20 cellular contexts compared by ENCODE assay signal in the genomic region with DNA sequence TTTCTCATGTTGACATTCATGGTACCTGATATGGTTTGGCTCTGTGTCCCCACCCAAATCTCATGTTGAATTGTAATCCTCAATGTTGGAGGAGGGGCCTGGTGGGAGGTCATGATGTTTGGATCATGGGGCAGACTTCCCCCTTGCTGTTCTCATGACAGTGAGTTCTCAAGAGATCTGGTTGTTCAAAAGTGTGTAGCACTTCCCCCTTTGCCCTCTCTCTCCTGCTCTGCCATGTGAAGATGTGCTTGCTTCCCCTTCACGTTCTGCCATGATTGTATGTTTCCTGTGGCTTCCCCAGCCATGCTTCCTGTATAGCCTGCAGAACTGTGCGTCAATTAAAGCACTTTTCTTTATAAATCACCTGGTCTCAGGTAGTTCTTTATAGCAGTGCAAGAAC.
A peak's percentile ranks its signal among the peaks of the same experiment; 100 is the strongest.
DNase-seq lines count a peak whose midpoint lies in the region; ATAC-seq and TF ChIP-seq lines count a peak whose summit lies in the region.
"Had no signal": no experiment of that assay in that cellular context is flagged by ENCODE, and none has a peak within 500 bp of the region (broad histone marks: within the 10 kb centered on the region; RNA-seq: fewer than 3 reads in every experiment).

No MANE protein-coding gene starts in this region.

- no peaks in the 10 kb centered on the region for H3K9me3 Mint-ChIP-seq in memory B cell
- H3K9me3 Mint-ChIP-seq: CD4-positive, alpha-beta memory T cell had no signal

- peaks cover 29% of the 10 kb centered on the region for H3K4me1 Mint-ChIP-seq in memory B cell

- H3K27ac Mint-ChIP-seq in memory B cell = peak overlapping the region; percentile 39

- peak overlapping the region; percentile 0 for H3K4me3 Mint-ChIP-seq in memory B cell

- peak; percentile 29 for DNase-seq in NOMO-1 treated with DMSO at 0.1 percent for 48 hours (lab: John Stamatoyannopoulos, UW; ENCODE audit: unreplicated experiment)
- no peak for DNase-seq in NOMO-1 treated with dmso at 0.1 percent for 144 hours (lab: John Stamatoyannopoulos, UW; ENCODE audit: unreplicated experiment)
- DNase-seq in GM12865 (ENCODE audit: low read depth) = peak; percentile 56
- peak; percentile 60 for DNase-seq in SKM-1 treated with dmso at 0.1 percent for 144 hours (lab: John Stamatoyannopoulos, UW; ENCODE audit: unreplicated experiment)
- no peak for DNase-seq in memory B cell (ENCODE audit: low spot score in 2 of 2)
- DNase-seq in germinal center (ENCODE audit: low spot score) = no peak
- DNase-seq in GM19238 (ENCODE audit: insufficient read length, low spot score) = no peak
- DNase-seq: activated CD4-positive, CD25-positive, alpha-beta regulatory T cell; CD4-positive, alpha-beta memory T cell; central memory CD4-positive, alpha-beta T cell; effector memory CD4-positive, alpha-beta T cell; IMR-90; NCI-H1417; NCI-H226; sigmoid colon; SK-N-SH; stimulated activated CD4-positive, alpha-beta T cell treated with anti-CD3 and anti-CD28 coated beads, Interleukin-2, amount 100 ng/mL, for 48 hours had no signal

- no peak for ATAC-seq in memory B cell (ENCODE audit: low read depth)
- no peak for ATAC-seq in HG03196 (IDR thresholded peaks at IDR 0.05; ENCODE audit: unreplicated experiment)

- H3K27me3 Mint-ChIP-seq in memory B cell = no peaks in the 10 kb centered on the region
- H3K27me3 Mint-ChIP-seq: CD4-positive, alpha-beta memory T cell had no signal

- peak overlapping the region; percentile 80 for H3K4me3 ChIP-seq in GM12865 (ENCODE audit: low read depth, low read length)
- H3K4me3 ChIP-seq: hepatocyte, sigmoid colon, thoracic aorta had no signal

- H3K36me3 Mint-ChIP-seq in memory B cell = peaks cover 11% of the 10 kb centered on the region

- TF ChIP-seq CTCF in GM12865 (IDR thresholded peaks at IDR 0.05; ENCODE audit: insufficient read depth, low read depth, low read length, missing control alignments) = no peak

Comparison
In these comparisons a context has a peak if more than half of its experiments do, and no peak if none do; other contexts are left out.
1. DNase-seq: peak in NOMO-1 treated with DMSO at 0.1 percent for 48 hours (single experiment), GM12865 (single experiment) and SKM-1 treated with dmso at 0.1 percent for 144 hours (single experiment); none in NOMO-1 treated with dmso at 0.1 percent for 144 hours (single experiment), memory B cell (0 of 2), germinal center (single experiment) and GM19238 (single experiment).